In genomic region chr17:68460096-68460495, GRCh38 we compare ENCODE assay signal across 15 cellular contexts. TPM values are rescaled to one million over a fixed set of nuclear protein-coding genes. Genes with fewer than 3 reads are reported as not detected.
A peak's percentile ranks its signal among the peaks of the same experiment; 100 is the strongest.
DNase-seq lines count a peak whose midpoint lies in the region; ATAC-seq and TF ChIP-seq lines count a peak whose summit lies in the region.
"Had no signal": no experiment of that assay in that cellular context is flagged by ENCODE, and none has a peak within 500 bp of the region (broad histone marks: within the 10 kb centered on the region; RNA-seq: fewer than 3 reads in every experiment).

No MANE protein-coding gene starts in this region.

- H3K4me3 ChIP-seq in HEK293 (ENCODE audit: low read depth, low read length), result no peak overlapping the region
- no peak overlapping the region for H3K4me3 ChIP-seq in skeletal muscle tissue (ENCODE audit: low read length in 3 of 3)
- H3K4me3 ChIP-seq in SK-N-SH (ENCODE audit: low read depth in 2 of 2, low read length in 1 of 2), result no peak overlapping the region

- 77% methylated on average over 4 of the region's 4 CpGs for WGBS in SK-N-SH (ENCODE audit: low lambda C conversion rate)

- no peaks in the 10 kb centered on the region for H3K9me3 ChIP-seq in HEK293 (ENCODE audit: control insufficient read depth, insufficient read depth, low read depth, low read length)
- no peaks in the 10 kb centered on the region for H3K9me3 ChIP-seq in skeletal muscle tissue (ENCODE audit: control insufficient read depth in 3 of 3, low read length in 3 of 3)
- H3K9me3 ChIP-seq in SK-N-SH, result no peaks in the 10 kb centered on the region

- H3K27ac Mint-ChIP-seq in activated naive CD4-positive, alpha-beta T cell treated with anti-CD3 and anti-CD28 coated beads for 36 hours, result peak overlapping the region; percentile 81
- H3K27ac Mint-ChIP-seq in activated naive CD4-positive, alpha-beta T cell treated with anti-CD3 and anti-CD28 coated beads, Interleukin-2, amount 50 U/mL, for 72 hours, result peak overlapping the region; percentile 69 to 86

- H3K9me3 Mint-ChIP-seq in activated naive CD4-positive, alpha-beta T cell treated with anti-CD3 and anti-CD28 coated beads for 36 hours, result no peaks in the 10 kb centered on the region
- no peaks in the 10 kb centered on the region for H3K9me3 Mint-ChIP-seq in activated naive CD4-positive, alpha-beta T cell treated with anti-CD3 and anti-CD28 coated beads, Interleukin-2, amount 50 U/mL, for 72 hours

- H3K27ac ChIP-seq in HEK293 (ENCODE audit: extremely low read depth, low read depth, low read length) (no peak overlapping the region), skeletal muscle tissue (ENCODE audit: low read depth, low read length) (peak overlapping the region; percentile 87), SK-N-SH (ENCODE audit: low read depth in 2 of 2, low read length in 1 of 2) (no peak overlapping the region)

- no peaks in the 10 kb centered on the region for H3K36me3 ChIP-seq in HEK293 (ENCODE audit: control insufficient read depth in 2 of 2, insufficient read depth in 1 of 2, low read length in 2 of 2)
- H3K36me3 ChIP-seq in skeletal muscle tissue (ENCODE audit: control insufficient read depth in 3 of 3, insufficient read depth in 3 of 3, low read length in 3 of 3), result no peaks in the 10 kb centered on the region
- H3K36me3 ChIP-seq in SK-N-SH (replicated peaks in 1 of 2; ENCODE audit: control insufficient read depth in 1 of 2, insufficient read depth in 2 of 2, low read length in 1 of 2), result no peaks in the 10 kb centered on the region

- CTCF ChIA-PET in activated naive CD4-positive, alpha-beta T cell treated with anti-CD3 and anti-CD28 coated beads for 36 hours (lab: Charles Lee), result interaction anchor here (0.6 to 6.3 kb wide), 7 partner anchors 22 to 288 kb away, joined by 3 to 45 read pairs (median 4); no protein-coding TSS in a partner anchor
- CTCF ChIA-PET in HEK293 (lab: Yijun Ruan, JAX), result interaction anchor here (0.9 to 4.5 kb wide), 7 partner anchors 8 to 299 kb away, joined by 3 to 35 read pairs (median 5); no protein-coding TSS in a partner anchor
- CTCF ChIA-PET in SK-N-SH (lab: Yijun Ruan, JAX), result interaction anchor here (1.1 to 6.0 kb wide), 7 partner anchors 11 to 260 kb away, joined by 3 to 63 read pairs (median 19); no protein-coding TSS in a partner anchor

- peaks cover 18% of the 10 kb centered on the region for H3F3A ChIP-seq in SK-N-SH (replicated peaks; ENCODE audit: insufficient read depth)

- H3K4me1 Mint-ChIP-seq in activated naive CD4-positive, alpha-beta T cell treated with anti-CD3 and anti-CD28 coated beads for 36 hours (ENCODE audit: low read depth), result peaks cover 55% of the 10 kb centered on the region

- no peaks in the 10 kb centered on the region for H3K9me2 ChIP-seq in SK-N-SH

- H3K9ac ChIP-seq in skeletal muscle tissue (ENCODE audit: low read depth in 1 of 3, low read length in 3 of 3) (peak overlapping the region in 1 of 3 donors; percentile 68), SK-N-SH (no peak overlapping the region)

- H3K36me3 Mint-ChIP-seq in activated naive CD4-positive, alpha-beta T cell treated with anti-CD3 and anti-CD28 coated beads for 36 hours (ENCODE audit: low read depth), result no peaks in the 10 kb centered on the region
- no peaks in the 10 kb centered on the region for H3K36me3 Mint-ChIP-seq in activated naive CD4-positive, alpha-beta T cell treated with anti-CD3 and anti-CD28 coated beads, Interleukin-2, amount 50 U/mL, for 72 hours

- no peak overlapping the region for H2AFZ ChIP-seq in SK-N-SH (ENCODE audit: low read depth)

- TF ChIP-seq RAD21 in SK-N-SH (IDR thresholded peaks at IDR 0.05; ENCODE audit: low read length), result no peak

- no peak for ATAC-seq in activated naive CD4-positive, alpha-beta T cell treated with anti-CD3 and anti-CD28 coated beads, Interleukin-2, amount 50 U/mL, for 72 hours
- no peak for ATAC-seq in omental fat pad (ENCODE audit: low FRiP score)

- H3K4me1 ChIP-seq in HEK293 (ENCODE audit: control insufficient read depth, insufficient read depth, low read length), result peaks cover 14% of the 10 kb centered on the region
- H3K4me1 ChIP-seq in skeletal muscle tissue (ENCODE audit: control insufficient read depth in 3 of 3, insufficient read depth in 3 of 3, low read length in 3 of 3), result peaks cover 31 to 51% (median 41%) of the 10 kb centered on the region in 3 donors
- peaks cover 8 to 25% of the 10 kb centered on the region in 2 experiments; a peak in 3 of 4 replicates for H3K4me1 ChIP-seq in SK-N-SH (ENCODE audit: control insufficient read depth in 1 of 2, insufficient read depth in 2 of 2, low read depth in 1 of 2, low read length in 1 of 2)

- H3K27me3 ChIP-seq in skeletal muscle tissue (ENCODE audit: control insufficient read depth in 3 of 3, insufficient read depth in 3 of 3, low read length in 3 of 3) (no peaks in the 10 kb centered on the region), SK-N-SH (ENCODE audit: insufficient read depth) (no peaks in the 10 kb centered on the region)

- H3K27me3 Mint-ChIP-seq in activated naive CD4-positive, alpha-beta T cell treated with anti-CD3 and anti-CD28 coated beads for 36 hours (ENCODE audit: low read depth), result peaks cover 2% of the 10 kb centered on the region

- DNase-seq in activated naive CD4-positive, alpha-beta T cell treated with anti-CD3 and anti-CD28 coated beads for 36 hours, result peak; percentile 60
- DNase-seq in activated naive CD4-positive, alpha-beta T cell (lab: John Stamatoyannopoulos, UW), result no peak
- DNase-seq in activated naive CD4-positive, alpha-beta T cell treated with anti-CD3 and anti-CD28 coated beads, Interleukin-2, amount 50 U/mL, for 72 hours (ENCODE audit: low spot score in 2 of 2), result no peak
- no peak for DNase-seq in activated CD4-positive, CD25-positive, alpha-beta regulatory T cell treated with anti-CD3 and anti-CD28 coated beads, Interleukin-2, amount 50 U/mL, for 72 hours
- no peak for DNase-seq in SK-N-SH
- no peak for DNase-seq in omental fat pad (ENCODE audit: low spot score)
- DNase-seq: foreskin melanocyte, HCEC 1CT, Kasumi-1, mesenchymal stem cell, NCI-H1694, NCI-H526, T-helper 9 cell had no signal

- H3K79me2 ChIP-seq in SK-N-SH (ENCODE audit: insufficient read depth), result peaks cover 11% of the 10 kb centered on the region

- TF ChIP-seq CTCF in HEK293 (tag by site-specific recombination; IDR thresholded peaks at IDR 0.05) (no peak), SK-N-SH (IDR thresholded peaks at IDR 0.05) (no peak), omental fat pad (IDR thresholded peaks at IDR 0.05) (no peak)

- H3K4me2 ChIP-seq in SK-N-SH, result no peak overlapping the region

- intact Hi-C loops in activated naive CD4-positive, alpha-beta T cell treated with anti-CD3 and anti-CD28 coated beads for 36 hours (cut with micrococcal nuclease), result loop anchor here (1.0 to 10.0 kb wide), 3 partner anchors 61 to 635 kb away; partner anchors contain the start of gene BPTF

- no peaks in the 10 kb centered on the region; the same call in 1 of the 2 replicates for H4K20me1 ChIP-seq in SK-N-SH (ENCODE audit: insufficient read depth)

- H3K4me3 Mint-ChIP-seq in activated naive CD4-positive, alpha-beta T cell treated with anti-CD3 and anti-CD28 coated beads for 36 hours, result peak overlapping the region; percentile 35

- POLR2A ChIA-PET in HEK293 (lab: Yijun Ruan, JAX), result interaction anchor here (4.1 kb wide), 1 partner anchor 212 kb away, joined by 32 read pairs; the partner anchor contains the start of gene AMZ2
- POLR2A ChIA-PET in SK-N-SH (lab: Yijun Ruan, JAX), result no interaction called here

- TF ChIP-seq EP300 in SK-N-SH (IDR thresholded peaks at IDR 0.05; ENCODE audit: borderline replicate concordance in 1 of 2, low read depth in 1 of 2, low read length in 1 of 2), result no peak

TF ChIP-seq in HEK293, 187 proteins besides CTCF, POLR2A, EP300 and RAD21 (continues in another document):
- TF ChIP-seq ZBTB6 (tag by site-specific recombination; IDR thresholded peaks at IDR 0.05) (no peak), ZBTB17 (tag by site-specific recombination; IDR thresholded peaks at IDR 0.05) (peak; percentile 11; the same call in 1 of the 2 replicates), ZNF140 (tag by site-specific recombination; IDR thresholded peaks at IDR 0.05) (no peak)

TF ChIP-seq in SK-N-SH, 30 proteins besides CTCF, POLR2A, EP300 and RAD21 (continues in another document):
- TF ChIP-seq USF2 (IDR thresholded peaks at IDR 0.05; ENCODE audit: borderline replicate concordance, low read depth, low read length) (no peak), POLR2AphosphoS5 (IDR thresholded peaks at IDR 0.05; ENCODE audit: low read depth, low read length) (no peak), PBX3 (IDR thresholded peaks at IDR 0.05) (no peak)

RNA-seq across cellular contexts. Expression of gene WIPI1, which starts 2.8 kb away (rescaled TPM):
- 10 to 100 TPM; 13.5 to 14.3 TPM for total RNA-seq in activated naive CD4-positive, alpha-beta T cell treated with anti-CD3 and anti-CD28 coated beads for 36 hours
- total RNA-seq in activated naive CD4-positive, alpha-beta T cell treated with anti-CD3 and anti-CD28 coated beads, Interleukin-2, amount 50 U/mL, for 72 hours, result 10 to 100 TPM; 15.2 to 22.0 TPM
- 37.6 TPM for total RNA-seq in skeletal muscle tissue
- 52.7 and 65.2 TPM in 2 replicates for polyA plus RNA-seq in SK-N-SH (2012; rRNA removed)
- 49.1 and 55.1 TPM in 2 replicates for polyA plus RNA-seq in SK-N-SH (2012; cell fraction: cytosol; rRNA removed)
- polyA plus RNA-seq in SK-N-SH (2012; cell fraction: nucleus; rRNA removed), result 35.4 and 62.8 TPM in 2 replicates
- 100 to 1,000 TPM in 1 of 4 donors, 10 to 100 TPM in 3; 50.1 to 101 (median 60.2) TPM for total RNA-seq in omental fat pad

RNA-seq across cellular contexts. Expression of gene PRKAR1A, which starts 52.1 kb away (rescaled TPM):
- total RNA-seq in activated naive CD4-positive, alpha-beta T cell treated with anti-CD3 and anti-CD28 coated beads for 36 hours, result 100 to 1,000 TPM; 151 TPM
- total RNA-seq in activated naive CD4-positive, alpha-beta T cell treated with anti-CD3 and anti-CD28 coated beads, Interleukin-2, amount 50 U/mL, for 72 hours, result 100 to 1,000 TPM; 154 to 171 TPM
- total RNA-seq in skeletal muscle tissue (267 TPM), omental fat pad (100 to 1,000 TPM; 352 to 561 (median 476) TPM)
- 195 and 224 TPM in 2 replicates for polyA plus RNA-seq in SK-N-SH (2012; rRNA removed)
- 189 and 197 TPM in 2 replicates for polyA plus RNA-seq in SK-N-SH (2012; cell fraction: cytosol; rRNA removed)
- polyA plus RNA-seq in SK-N-SH (2012; cell fraction: nucleus; rRNA removed), result 116 and 207 TPM in 2 replicates
